1 cellular context compared by ENCODE assay signal in the genomic region with DNA sequence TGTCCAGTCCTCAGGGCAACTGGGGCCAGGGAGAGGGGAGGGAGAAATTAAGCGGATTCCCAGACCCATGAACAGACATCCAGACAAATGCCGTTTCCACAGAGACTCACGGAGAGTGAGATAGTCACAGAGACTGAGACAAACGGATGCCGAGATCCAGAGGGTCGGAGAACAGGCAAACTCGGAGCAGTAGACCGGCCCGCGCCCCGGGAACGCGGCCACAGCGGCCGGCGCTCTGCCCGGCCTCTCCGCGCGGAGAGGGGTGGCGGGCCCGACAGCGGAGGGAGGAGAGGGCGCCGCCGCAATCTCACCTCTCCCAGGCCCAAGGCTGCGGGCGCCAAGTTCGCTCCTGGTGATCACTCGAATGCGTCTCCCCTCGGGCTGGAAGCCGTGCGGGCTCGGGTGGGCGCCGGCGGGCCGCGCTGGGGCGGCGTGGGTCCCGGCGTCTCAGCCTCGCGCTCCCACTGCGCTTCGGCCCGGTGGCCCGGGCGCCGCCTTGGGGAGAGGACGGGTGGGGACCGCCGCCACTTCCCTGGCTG.
TF ChIP-seq lines count a peak whose summit lies in the region.

No MANE protein-coding gene starts in this region.

TF ChIP-seq in K562, 482 proteins besides CTCF, POLR2A, EP300 and RAD21 (continued from another document and continues in another):
- TF ChIP-seq, protein P1, sequence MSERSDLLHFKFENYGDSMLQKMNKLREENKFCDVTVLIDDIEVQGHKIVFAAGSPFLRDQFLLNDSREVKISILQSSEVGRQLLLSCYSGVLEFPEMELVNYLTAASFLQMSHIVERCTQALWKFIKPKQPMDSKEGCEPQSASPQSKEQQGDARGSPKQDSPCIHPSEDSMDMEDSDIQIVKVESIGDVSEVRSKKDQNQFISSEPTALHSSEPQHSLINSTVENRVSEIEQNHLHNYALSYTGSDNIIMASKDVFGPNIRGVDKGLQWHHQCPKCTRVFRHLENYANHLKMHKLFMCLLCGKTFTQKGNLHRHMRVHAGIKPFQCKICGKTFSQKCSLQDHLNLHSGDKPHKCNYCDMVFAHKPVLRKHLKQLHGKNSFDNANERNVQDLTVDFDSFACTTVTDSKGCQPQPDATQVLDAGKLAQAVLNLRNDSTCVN (CRISPR knock-in tag; IDR thresholded peaks at IDR 0.05): no peak
- TF ChIP-seq ZNF444 (CRISPR knock-in tag; IDR thresholded peaks at IDR 0.05) (no peak), CXXC5 (CRISPR knock-in tag; IDR thresholded peaks at IDR 0.05) (no peak; the same call in 1 of the 2 replicates), CBX3 (IDR thresholded peaks at IDR 0.05; ENCODE audit: borderline replicate concordance in 1 of 2, low read length in 2 of 2) (0 out of 3 replicates have a peak, but pooled peaks of 1 of the 2 experiments have one; percentile 3), ZFP36 (IDR thresholded peaks at IDR 0.05; ENCODE audit: low read depth, low read length, partially characterized antibody) (no peak), FOXM1 (IDR thresholded peaks at IDR 0.05; ENCODE audit: low read depth) (no peak), FOXM1 (CRISPR knock-in tag; IDR thresholded peaks at IDR 0.05; ENCODE audit: low read depth) (no peak; the same call in 1 of the 2 replicates), HDAC8 (tag; IDR thresholded peaks at IDR 0.05) (peak; percentile 43; the same call in 1 of the 2 replicates), TCF15 (CRISPR knock-in tag; IDR thresholded peaks at IDR 0.05) (no peak), FOXP4 (CRISPR knock-in tag; IDR thresholded peaks at IDR 0.05; ENCODE audit: borderline replicate concordance) (no peak; the same call in 1 of the 2 replicates), BRD9 (IDR thresholded peaks at IDR 0.05; ENCODE audit: low read depth, partially characterized antibody) (no peak), ASH1L (IDR thresholded peaks at IDR 0.05; ENCODE audit: borderline replicate concordance, low read depth, partially characterized antibody) (no peak), ZNF143 (CRISPR knock-in tag; IDR thresholded peaks at IDR 0.05) (no peak), PHTF2 (CRISPR knock-in tag; IDR thresholded peaks at IDR 0.05) (no peak), ZFPM2 (CRISPR knock-in tag; IDR thresholded peaks at IDR 0.05) (no peak), ZNF75A (CRISPR knock-in tag; IDR thresholded peaks at IDR 0.05) (no peak), ERF (CRISPR knock-in tag; IDR thresholded peaks at IDR 0.05) (0 out of 2 replicates have a peak, but pooled peaks have one; percentile 27), PML (IDR thresholded peaks at IDR 0.05; ENCODE audit: low read length) (no peak), TBL1XR1 (IDR thresholded peaks at IDR 0.05; ENCODE audit: low read length in 2 of 2) (no peak), NR1H2 (CRISPR knock-in tag; IDR thresholded peaks at IDR 0.05) (0 out of 2 replicates have a peak, but pooled peaks have one; percentile 48), ZBTB1 (CRISPR knock-in tag; IDR thresholded peaks at IDR 0.05; ENCODE audit: borderline replicate concordance, low read depth) (no peak; the same call in none of the 2 replicates), HES1 (IDR thresholded peaks at IDR 0.05; ENCODE audit: low read depth) (no peak), HIVEP1 (CRISPR knock-in tag; IDR thresholded peaks at IDR 0.05) (0 out of 2 replicates have a peak, but pooled peaks have one; percentile 35), NCOA2 (IDR thresholded peaks at IDR 0.05; ENCODE audit: partially characterized antibody in 2 of 2) (no peak), PHF20 (IDR thresholded peaks at IDR 0.05; ENCODE audit: partially characterized antibody) (no peak), NR2C2 (CRISPR knock-in tag; IDR thresholded peaks at IDR 0.05) (no peak), NR2C2 (tag; IDR thresholded peaks at IDR 0.05) (peak; percentile 74; the same call in 1 of the 2 replicates), SRSF3 (IDR thresholded peaks at IDR 0.05; ENCODE audit: insufficient read depth, low read length) (no peak), DPF2 (IDR thresholded peaks at IDR 0.05) (no peak), SMAD2 (IDR thresholded peaks at IDR 0.05; ENCODE audit: low read depth, low read length) (no peak), ZNF184 (CRISPR knock-in tag; IDR thresholded peaks at IDR 0.05) (no peak), ZBTB17 (CRISPR knock-in tag; IDR thresholded peaks at IDR 0.05) (no peak), NR3C1 (CRISPR knock-in tag; IDR thresholded peaks at IDR 0.05) (no peak; the same call in none of the 2 replicates), ZBTB12 (CRISPR knock-in tag; IDR thresholded peaks at IDR 0.05) (no peak), PHB2 (IDR thresholded peaks at IDR 0.05; ENCODE audit: low read depth) (no peak), ZNF165 (CRISPR knock-in tag; IDR thresholded peaks at IDR 0.05; ENCODE audit: borderline replicate concordance) (no peak), MAFK (IDR thresholded peaks at IDR 0.05; ENCODE audit: low read length) (no peak), SMARCC2 (IDR thresholded peaks at IDR 0.05; ENCODE audit: low read depth) (no peak), KLF6 (CRISPR knock-in tag; IDR thresholded peaks at IDR 0.05; ENCODE audit: borderline replicate concordance) (no peak), HDGF (IDR thresholded peaks at IDR 0.05) (no peak), RBM22 (IDR thresholded peaks at IDR 0.05; ENCODE audit: low read depth, low read length, poor library complexity, severe bottlenecking) (no peak), DIDO1 (tag; IDR thresholded peaks at IDR 0.05; ENCODE audit: low read depth) (no peak), MYC (IDR thresholded peaks at IDR 0.05; ENCODE audit: low read depth, low read length) (no peak), MYC (CRISPR knock-in tag; IDR thresholded peaks at IDR 0.05; ENCODE audit: borderline replicate concordance, low read depth) (no peak), NRF1 (conservative IDR thresholded peaks at IDR 0.05 in 1 of 2, IDR thresholded peaks at IDR 0.05 in 1 of 2) (no peak), PTTG1 (tag; IDR thresholded peaks at IDR 0.05; ENCODE audit: low read depth) (no peak), NR4A1 (CRISPR knock-in tag; IDR thresholded peaks at IDR 0.05) (no peak), NR4A1 (tag; IDR thresholded peaks at IDR 0.05) (0 out of 2 replicates have a peak, but pooled peaks have one; percentile 43), CCAR2 (IDR thresholded peaks at IDR 0.05; ENCODE audit: low read depth, low read length) (no peak), CAMTA2 (CRISPR knock-in tag; conservative IDR thresholded peaks at IDR 0.05) (no peak)
- TF ChIP-seq, protein P2, sequence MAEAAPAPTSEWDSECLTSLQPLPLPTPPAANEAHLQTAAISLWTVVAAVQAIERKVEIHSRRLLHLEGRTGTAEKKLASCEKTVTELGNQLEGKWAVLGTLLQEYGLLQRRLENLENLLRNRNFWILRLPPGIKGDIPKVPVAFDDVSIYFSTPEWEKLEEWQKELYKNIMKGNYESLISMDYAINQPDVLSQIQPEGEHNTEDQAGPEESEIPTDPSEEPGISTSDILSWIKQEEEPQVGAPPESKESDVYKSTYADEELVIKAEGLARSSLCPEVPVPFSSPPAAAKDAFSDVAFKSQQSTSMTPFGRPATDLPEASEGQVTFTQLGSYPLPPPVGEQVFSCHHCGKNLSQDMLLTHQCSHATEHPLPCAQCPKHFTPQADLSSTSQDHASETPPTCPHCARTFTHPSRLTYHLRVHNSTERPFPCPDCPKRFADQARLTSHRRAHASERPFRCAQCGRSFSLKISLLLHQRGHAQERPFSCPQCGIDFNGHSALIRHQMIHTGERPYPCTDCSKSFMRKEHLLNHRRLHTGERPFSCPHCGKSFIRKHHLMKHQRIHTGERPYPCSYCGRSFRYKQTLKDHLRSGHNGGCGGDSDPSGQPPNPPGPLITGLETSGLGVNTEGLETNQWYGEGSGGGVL (CRISPR knock-in tag; IDR thresholded peaks at IDR 0.05): no peak
- TF ChIP-seq, protein P3, sequence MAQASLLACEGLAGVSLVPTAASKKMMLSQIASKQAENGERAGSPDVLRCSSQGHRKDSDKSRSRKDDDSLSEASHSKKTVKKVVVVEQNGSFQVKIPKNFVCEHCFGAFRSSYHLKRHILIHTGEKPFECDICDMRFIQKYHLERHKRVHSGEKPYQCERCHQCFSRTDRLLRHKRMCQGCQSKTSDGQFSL (CRISPR knock-in tag; IDR thresholded peaks at IDR 0.05): no peak
- TF ChIP-seq, protein P3 (tag; IDR thresholded peaks at IDR 0.05): no peak
- TF ChIP-seq, protein P4, sequence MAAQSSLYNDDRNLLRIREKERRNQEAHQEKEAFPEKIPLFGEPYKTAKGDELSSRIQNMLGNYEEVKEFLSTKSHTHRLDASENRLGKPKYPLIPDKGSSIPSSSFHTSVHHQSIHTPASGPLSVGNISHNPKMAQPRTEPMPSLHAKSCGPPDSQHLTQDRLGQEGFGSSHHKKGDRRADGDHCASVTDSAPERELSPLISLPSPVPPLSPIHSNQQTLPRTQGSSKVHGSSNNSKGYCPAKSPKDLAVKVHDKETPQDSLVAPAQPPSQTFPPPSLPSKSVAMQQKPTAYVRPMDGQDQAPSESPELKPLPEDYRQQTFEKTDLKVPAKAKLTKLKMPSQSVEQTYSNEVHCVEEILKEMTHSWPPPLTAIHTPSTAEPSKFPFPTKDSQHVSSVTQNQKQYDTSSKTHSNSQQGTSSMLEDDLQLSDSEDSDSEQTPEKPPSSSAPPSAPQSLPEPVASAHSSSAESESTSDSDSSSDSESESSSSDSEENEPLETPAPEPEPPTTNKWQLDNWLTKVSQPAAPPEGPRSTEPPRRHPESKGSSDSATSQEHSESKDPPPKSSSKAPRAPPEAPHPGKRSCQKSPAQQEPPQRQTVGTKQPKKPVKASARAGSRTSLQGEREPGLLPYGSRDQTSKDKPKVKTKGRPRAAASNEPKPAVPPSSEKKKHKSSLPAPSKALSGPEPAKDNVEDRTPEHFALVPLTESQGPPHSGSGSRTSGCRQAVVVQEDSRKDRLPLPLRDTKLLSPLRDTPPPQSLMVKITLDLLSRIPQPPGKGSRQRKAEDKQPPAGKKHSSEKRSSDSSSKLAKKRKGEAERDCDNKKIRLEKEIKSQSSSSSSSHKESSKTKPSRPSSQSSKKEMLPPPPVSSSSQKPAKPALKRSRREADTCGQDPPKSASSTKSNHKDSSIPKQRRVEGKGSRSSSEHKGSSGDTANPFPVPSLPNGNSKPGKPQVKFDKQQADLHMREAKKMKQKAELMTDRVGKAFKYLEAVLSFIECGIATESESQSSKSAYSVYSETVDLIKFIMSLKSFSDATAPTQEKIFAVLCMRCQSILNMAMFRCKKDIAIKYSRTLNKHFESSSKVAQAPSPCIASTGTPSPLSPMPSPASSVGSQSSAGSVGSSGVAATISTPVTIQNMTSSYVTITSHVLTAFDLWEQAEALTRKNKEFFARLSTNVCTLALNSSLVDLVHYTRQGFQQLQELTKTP (IDR thresholded peaks at IDR 0.05; ENCODE audit: low read depth in 1 of 2, partially characterized antibody in 2 of 2): no peak
- TF ChIP-seq, protein P5, sequence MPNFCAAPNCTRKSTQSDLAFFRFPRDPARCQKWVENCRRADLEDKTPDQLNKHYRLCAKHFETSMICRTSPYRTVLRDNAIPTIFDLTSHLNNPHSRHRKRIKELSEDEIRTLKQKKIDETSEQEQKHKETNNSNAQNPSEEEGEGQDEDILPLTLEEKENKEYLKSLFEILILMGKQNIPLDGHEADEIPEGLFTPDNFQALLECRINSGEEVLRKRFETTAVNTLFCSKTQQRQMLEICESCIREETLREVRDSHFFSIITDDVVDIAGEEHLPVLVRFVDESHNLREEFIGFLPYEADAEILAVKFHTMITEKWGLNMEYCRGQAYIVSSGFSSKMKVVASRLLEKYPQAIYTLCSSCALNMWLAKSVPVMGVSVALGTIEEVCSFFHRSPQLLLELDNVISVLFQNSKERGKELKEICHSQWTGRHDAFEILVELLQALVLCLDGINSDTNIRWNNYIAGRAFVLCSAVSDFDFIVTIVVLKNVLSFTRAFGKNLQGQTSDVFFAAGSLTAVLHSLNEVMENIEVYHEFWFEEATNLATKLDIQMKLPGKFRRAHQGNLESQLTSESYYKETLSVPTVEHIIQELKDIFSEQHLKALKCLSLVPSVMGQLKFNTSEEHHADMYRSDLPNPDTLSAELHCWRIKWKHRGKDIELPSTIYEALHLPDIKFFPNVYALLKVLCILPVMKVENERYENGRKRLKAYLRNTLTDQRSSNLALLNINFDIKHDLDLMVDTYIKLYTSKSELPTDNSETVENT (CRISPR knock-in tag; IDR thresholded peaks at IDR 0.05): peak; percentile 17
